In genomic region chr12:84842406-84843013, GRCh38 we compare ENCODE assay signal across 9 cellular contexts.
DNase-seq lines count a peak whose midpoint lies in the region; ATAC-seq, FAIRE-seq and TF ChIP-seq lines count a peak whose summit lies in the region.
"Had no signal": no experiment of that assay in that cellular context is flagged by ENCODE, and none has a peak within 500 bp of the region (broad histone marks: within the 10 kb centered on the region; RNA-seq: fewer than 3 reads in every experiment).

No MANE protein-coding gene starts in this region.

- H2BK15ac ChIP-seq in mesendoderm (replicated peaks; ENCODE audit: low read depth) = no peak overlapping the region

- H3K4me3 ChIP-seq in bronchial epithelial cell (ENCODE audit: low read depth, low read length) (no peak overlapping the region), mesendoderm (ENCODE audit: low read length) (no peak overlapping the region)
- H3K4me3 ChIP-seq: skin epidermis had no signal

- no peaks in the 10 kb centered on the region for H3K4me1 ChIP-seq in mesendoderm (ENCODE audit: control insufficient read depth, low read depth, low read length)

- no peak overlapping the region for H3K27ac ChIP-seq in mesendoderm (ENCODE audit: low read depth, low read length)
- H3K27ac ChIP-seq: skin epidermis had no signal

- H4K5ac ChIP-seq in mesendoderm (ENCODE audit: low read length) = no peak overlapping the region

- H3K23ac ChIP-seq in mesendoderm (ENCODE audit: low read length) = no peak overlapping the region

- no peaks in the 10 kb centered on the region for H3K79me1 ChIP-seq in mesendoderm (ENCODE audit: low read length)

- H2AK5ac ChIP-seq in mesendoderm (ENCODE audit: low read length) = no peak overlapping the region

- FAIRE-seq in GM19239 (lab: Jason Lieb, UNC) (no peak), bronchial epithelial cell (lab: Jason Lieb, UNC) (no peak)

- H3K56ac ChIP-seq in mesendoderm (ENCODE audit: low read length) = no peak overlapping the region

- no peak overlapping the region for H4K8ac ChIP-seq in mesendoderm (ENCODE audit: low read depth, low read length)

- no peak overlapping the region for H2BK120ac ChIP-seq in mesendoderm (ENCODE audit: low read depth, low read length)

- peak; percentile 44 for TF ChIP-seq CTCF in bronchial epithelial cell (IDR thresholded peaks at IDR 0.05; ENCODE audit: insufficient read depth, low read length, severe bottlenecking)

- H3K36me3 ChIP-seq in bronchial epithelial cell (ENCODE audit: control insufficient read depth, insufficient read depth, low read length) (no peaks in the 10 kb centered on the region), mesendoderm (ENCODE audit: control insufficient read depth, insufficient read depth, low read length) (no peaks in the 10 kb centered on the region)

- H3K18ac ChIP-seq in mesendoderm (ENCODE audit: low read length) = no peak overlapping the region

- no peak overlapping the region for H3K4ac ChIP-seq in mesendoderm (ENCODE audit: low read depth, low read length)

- ATAC-seq in HG03342 (IDR thresholded peaks at IDR 0.05; ENCODE audit: unreplicated experiment) (peak; percentile 88), esophagus mucosa (no peak)

- DNase-seq in COLO668 (lab: John Stamatoyannopoulos, UW; ENCODE audit: unreplicated experiment) (peak; percentile 14), GM19239 (ENCODE audit: insufficient read length, low spot score) (peak; percentile 1), NCI-H526 (lab: John Stamatoyannopoulos, UW) (peak; percentile 56 to 82), bronchial epithelial cell (ENCODE audit: low read depth) (peak; percentile 65), mesendoderm (peak; percentile 40), activated gamma-delta T cell treated with Interleukin-2 at 50 U/mL for 16 hours (no peak)

- H3K79me2 ChIP-seq in mesendoderm (ENCODE audit: control insufficient read depth, insufficient read depth, low read length) = no peaks in the 10 kb centered on the region

- no peak overlapping the region for H3K4me2 ChIP-seq in mesendoderm (ENCODE audit: low read length)

- 100% methylated on average over 1 of the region's 2 CpGs for WGBS in mesendoderm (ENCODE audit: extremely low coverage, insufficient coverage, low lambda C conversion rate)

- H2BK5ac ChIP-seq in mesendoderm (ENCODE audit: low read length) = no peak overlapping the region

- H3K27me3 ChIP-seq in bronchial epithelial cell (ENCODE audit: control insufficient read depth, insufficient read depth, low read length) = no peaks in the 10 kb centered on the region
- no peaks in the 10 kb centered on the region for H3K27me3 ChIP-seq in mesendoderm (ENCODE audit: insufficient read depth, low read length, poor library complexity)

- no peak overlapping the region for H3K9ac ChIP-seq in mesendoderm (ENCODE audit: low read length)
